In the genomic region with DNA sequence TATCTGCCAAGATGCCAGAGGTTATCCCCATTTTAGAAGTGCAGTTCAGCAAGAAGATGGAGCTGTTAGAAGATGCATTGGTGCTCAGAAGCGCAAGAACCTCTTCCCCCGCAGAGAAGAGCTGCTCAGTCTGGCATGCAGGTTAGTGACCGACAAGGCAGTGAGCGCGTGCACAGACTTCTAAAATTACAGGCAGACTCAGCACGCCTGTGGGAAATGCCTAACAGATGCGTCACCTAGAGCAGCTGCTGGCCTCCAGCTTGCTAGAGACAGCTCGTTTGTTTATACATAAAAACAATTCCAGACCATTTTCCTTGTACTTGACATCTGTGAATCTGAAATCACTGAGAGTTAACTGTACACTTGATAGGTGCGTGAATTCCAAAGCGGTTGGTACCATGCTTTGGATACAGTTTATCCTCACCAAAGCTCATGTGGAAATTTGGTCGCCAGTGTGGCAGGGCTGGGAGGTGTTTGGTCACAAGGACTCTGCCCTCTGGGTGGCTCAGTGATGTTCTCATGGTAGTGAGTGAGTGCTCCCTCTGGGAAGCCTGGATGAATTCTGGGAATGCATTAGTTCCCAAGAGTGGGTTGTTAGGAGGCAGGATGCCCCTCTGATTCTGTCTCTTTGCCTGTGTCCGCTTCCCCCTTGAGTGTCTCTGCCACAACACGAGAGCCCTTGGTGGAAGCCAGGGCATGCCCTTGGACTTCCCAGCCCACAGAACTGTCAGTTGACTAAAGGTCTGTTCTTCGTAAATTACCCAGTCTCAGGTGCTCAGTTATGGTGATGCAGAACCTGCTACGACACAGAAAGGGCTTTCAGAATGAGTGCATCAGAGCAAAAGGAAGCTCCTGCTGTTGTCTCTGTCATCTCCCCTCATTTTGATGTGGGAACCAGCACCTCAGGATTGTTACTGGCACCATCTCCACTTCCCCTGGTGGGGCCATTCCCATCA, we compare ENCODE assay signal across 12 cellular contexts. TPM values are rescaled to one million over a fixed set of nuclear protein-coding genes. Genes with fewer than 3 reads are reported as not detected.
DNase-seq lines count a peak whose midpoint lies in the region; ATAC-seq, FAIRE-seq and TF ChIP-seq lines count a peak whose summit lies in the region.
"Had no signal": no experiment of that assay in that cellular context is flagged by ENCODE, and none has a peak within 500 bp of the region (broad histone marks: within the 10 kb centered on the region; RNA-seq: fewer than 3 reads in every experiment).

No MANE protein-coding gene starts in this region.

- H3K4me3 ChIP-seq in CD8-positive, alpha-beta memory T cell (ENCODE audit: low read length), result no peak overlapping the region

- H3K9me3 ChIP-seq in CD8-positive, alpha-beta memory T cell (ENCODE audit: low read length), result no peaks in the 10 kb centered on the region

- TF ChIP-seq POLR2A in erythroblast (IDR thresholded peaks at IDR 0.05; ENCODE audit: low read length), result no peak

- no peak overlapping the region for H3K4me3 Mint-ChIP-seq in CD8-positive, alpha-beta memory T cell
- H3K4me3 Mint-ChIP-seq: activated naive CD4-positive, alpha-beta T cell treated with anti-CD3 and anti-CD28 coated beads, Interleukin-2, amount 10 ng/mL, durations not matched to agents 7 days and 5 days; CD4-positive, alpha-beta T cell had no signal

- peak; percentile 35 for FAIRE-seq in urothelium cell line (lab: Jason Lieb, UNC)

- H3K36me3 ChIP-seq in CD8-positive, alpha-beta memory T cell (ENCODE audit: insufficient read depth, low read length), result peaks cover 13% of the 10 kb centered on the region

- peaks cover 40% of the 10 kb centered on the region for H3K4me1 ChIP-seq in CD8-positive, alpha-beta memory T cell (ENCODE audit: insufficient read depth, low read length)

- POLR2A ChIA-PET in CD8-positive, alpha-beta memory T cell (lab: Charles Lee), result no interaction called here

- H3K9me3 Mint-ChIP-seq in CD8-positive, alpha-beta memory T cell, result no peaks in the 10 kb centered on the region
- H3K9me3 Mint-ChIP-seq: activated naive CD4-positive, alpha-beta T cell treated with anti-CD3 and anti-CD28 coated beads, Interleukin-2, amount 10 ng/mL, durations not matched to agents 7 days and 5 days; CD4-positive, alpha-beta T cell had no signal

- peaks cover 0 to 53% (median 13%) of the 10 kb centered on the region in 3 donors for H3K36me3 Mint-ChIP-seq in CD8-positive, alpha-beta memory T cell

- no peak overlapping the region for H3K27ac ChIP-seq in CD8-positive, alpha-beta memory T cell (ENCODE audit: low read depth, low read length)

- H3K4me1 Mint-ChIP-seq in CD8-positive, alpha-beta memory T cell, result peaks cover 38 to 62% (median 56%) of the 10 kb centered on the region in 3 donors

- H3K27me3 Mint-ChIP-seq in CD8-positive, alpha-beta memory T cell, result no peaks in the 10 kb centered on the region
- H3K27me3 Mint-ChIP-seq: activated naive CD4-positive, alpha-beta T cell treated with anti-CD3 and anti-CD28 coated beads, Interleukin-2, amount 10 ng/mL, durations not matched to agents 7 days and 5 days; CD4-positive, alpha-beta T cell had no signal

- H3K27me3 ChIP-seq in CD8-positive, alpha-beta memory T cell (ENCODE audit: insufficient read depth, low read length, poor library complexity, severe bottlenecking), result no peaks in the 10 kb centered on the region

- H3K27ac Mint-ChIP-seq in CD8-positive, alpha-beta memory T cell, result peak overlapping the region in 2 of 8 donors; percentile 61 to 77
- H3K27ac Mint-ChIP-seq: activated naive CD4-positive, alpha-beta T cell treated with anti-CD3 and anti-CD28 coated beads, Interleukin-2, amount 10 ng/mL, durations not matched to agents 7 days and 5 days had no signal

- intact Hi-C loops in Right ventricle myocardium inferior (cut with DNase I) (loop anchor here (10.0 kb wide), 2 partner anchors 275 to 325 kb away; a partner anchor contains a TSS), cardiac septum (cut with DNase I) (loop anchor here (5.0 to 10.0 kb wide), 2 partner anchors 32 to 275 kb away; no protein-coding TSS in a partner anchor)

- DNase-seq in Right ventricle myocardium inferior (ENCODE audit: missing footprints) (no peak), cardiac septum (ENCODE audit: low spot score) (no peak), amniotic stem cell (lab: John Stamatoyannopoulos, UW) (peak; percentile 94), iPS-NIHi11 (ENCODE audit: low spot score) (peak; percentile 49), urothelium cell line (ENCODE audit: low spot score) (peak; percentile 92), erythroblast (lab: John Stamatoyannopoulos, UW) (no peak)
- DNase-seq in CD8-positive, alpha-beta memory T cell, result no peak
- DNase-seq in activated CD8-positive, alpha-beta memory T cell treated with anti-CD3 and anti-CD28 coated beads, Interleukin-2, amount 50 U/mL, for 4 hours, result no peak
- DNase-seq: activated naive CD4-positive, alpha-beta T cell treated with anti-CD3 and anti-CD28 coated beads, Interleukin-2, amount 10 ng/mL, durations not matched to agents 7 days and 5 days; CD4-positive, alpha-beta T cell; NCI-H510A had no signal

- CTCF ChIA-PET in CD8-positive, alpha-beta memory T cell (lab: Charles Lee), result interaction anchor here (0.9 to 8.4 kb wide), 3 partner anchors 186 to 193 kb away, joined by 3 to 80 read pairs (median 3); no protein-coding TSS in a partner anchor

- ATAC-seq in Right ventricle myocardium inferior, result peak; percentile 38

RNA-seq across cellular contexts. Expression of a gene that starts 24.4 kb away (rescaled TPM):
- 30.1 TPM for total RNA-seq in Right ventricle myocardium inferior
- total RNA-seq in cardiac septum, result 44.0 TPM
- 10 to 100 TPM; 27.0 to 28.4 TPM for total RNA-seq in CD8-positive, alpha-beta memory T cell
- polyA plus RNA-seq in CD8-positive, alpha-beta memory T cell, result 47.4 TPM

RNA-seq across cellular contexts. Expression of a gene that starts 24.5 kb away (rescaled TPM):
- total RNA-seq in Right ventricle myocardium inferior (7.1 TPM), cardiac septum (10.7 TPM)
- total RNA-seq in CD8-positive, alpha-beta memory T cell, result 10 to 100 TPM; 23.1 to 25.8 TPM
- 28.0 TPM for polyA plus RNA-seq in CD8-positive, alpha-beta memory T cell

RNA-seq across cellular contexts. Expression of a gene that starts 55.9 kb away (rescaled TPM):
- total RNA-seq in Right ventricle myocardium inferior, result not detected
- total RNA-seq in cardiac septum, result not detected
- total RNA-seq in CD8-positive, alpha-beta memory T cell, result not detected
- polyA plus RNA-seq in CD8-positive, alpha-beta memory T cell, result not detected
- total RNA-seq: CD4-positive, alpha-beta T cell had no signal
- polyA plus RNA-seq: neural cell had no signal

Comparison
In these comparisons a context has a peak if more than half of its experiments do, and no peak if none do; other contexts are left out.
1. DNase-seq: peak in amniotic stem cell (single experiment), iPS-NIHi11 (single experiment) and urothelium cell line (single experiment); none in Right ventricle myocardium inferior (single experiment), cardiac septum (single experiment), CD8-positive, alpha-beta memory T cell (0 of 5), erythroblast (0 of 2) and activated CD8-positive, alpha-beta memory T cell treated with anti-CD3 and anti-CD28 coated beads, Interleukin-2, amount 50 U/mL, for 4 hours (single experiment).